ENCODE assay signal across 8 cellular contexts in the genomic region with DNA sequence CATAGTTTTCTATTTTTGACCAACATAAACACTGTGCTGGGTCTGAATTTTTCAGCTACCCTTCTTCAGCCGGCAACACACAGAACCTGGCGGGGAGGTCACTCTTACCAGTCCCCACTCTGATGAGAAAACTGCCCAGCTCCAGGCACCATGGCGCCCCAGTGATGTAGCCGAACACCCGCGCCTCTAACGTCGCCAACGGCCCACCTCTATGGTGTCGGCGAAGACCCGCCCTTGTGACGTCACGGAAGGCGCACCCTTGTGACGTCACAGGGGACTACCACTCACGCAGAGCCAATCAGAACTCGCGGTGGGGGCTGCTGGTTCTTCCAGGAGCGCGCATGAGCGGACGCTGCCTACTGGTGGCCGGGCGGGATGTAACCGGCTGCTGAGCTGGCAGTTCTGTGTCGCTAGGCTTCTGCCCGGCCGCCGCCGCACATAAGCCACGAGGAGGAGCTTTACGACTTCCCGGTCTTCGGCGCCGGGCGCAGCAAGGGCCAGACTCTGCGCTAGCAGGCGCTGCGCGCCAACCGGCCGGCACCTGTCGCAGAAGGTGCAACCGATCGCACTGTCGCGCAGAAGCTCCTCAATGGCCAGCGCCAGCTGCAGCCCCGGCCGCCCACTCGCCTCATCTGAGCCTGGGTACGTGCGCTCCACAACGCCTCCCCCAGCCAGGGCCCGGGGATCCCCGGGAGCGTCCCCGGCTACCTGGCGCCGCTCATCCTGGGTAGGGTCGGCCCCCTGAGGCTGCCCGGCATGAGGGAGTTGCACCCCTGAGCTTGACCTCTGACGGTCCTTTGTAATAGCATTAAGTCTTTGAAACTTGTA.
DNase-seq lines count a peak whose midpoint lies in the region; ATAC-seq, FAIRE-seq and TF ChIP-seq lines count a peak whose summit lies in the region.
"Not testable (repeated sequence)": the region's sequence is repeated elsewhere in the genome, so short reads cannot be mapped to it uniquely, and the experiment has no call there.

No MANE protein-coding gene starts in this region.

- RAD21 ChIA-PET in HCT116 (lab: Charles Lee; ENCODE audit: low non-redundant PET in 1 of 2, low total read pairs in 2 of 2, uncharacterized antibody in 2 of 2, unreplicated experiment in 2 of 2) = not testable (repeated sequence)

- DNase-seq in GM12891 (ENCODE audit: insufficient read length, low spot score) = peak; percentile 82
- DNase-seq in HCT116 (ENCODE audit: low read depth, low spot score) = peak; percentile 96
- DNase-seq in KBM-7 = peak; percentile 100
- DNase-seq in activated CD4-positive, alpha-beta memory T cell treated with anti-CD3 and anti-CD28 coated beads, Interleukin-2, amount 10 ng/mL, durations not matched to agents 7 days and 5 days = peak; percentile 99
- peak; percentile 99 for DNase-seq in colonic mucosa
- peak; percentile 99 for DNase-seq in immature natural killer cell
- DNase-seq in sciatic nerve (ENCODE audit: low spot score) = peak; percentile 99
- peak; percentile 98 to 99 for DNase-seq in upper lobe of left lung

- TSS peak; percentile 51 for BruUV-seq in HCT116 (replicated peaks; lab: Mats Ljungman, UMichigan)

- not testable (repeated sequence) for H3K9me3 ChIP-seq in HCT116 (ENCODE audit: control insufficient read depth in 1 of 2, insufficient read depth in 1 of 2, low read depth in 1 of 2, low read length in 2 of 2); colonic mucosa; upper lobe of left lung

- TF ChIP-seq CTCF in HCT116 (IDR thresholded peaks at IDR 0.05 in 2 of 3, conservative IDR thresholded peaks at IDR 0.05 in 1 of 3; ENCODE audit: borderline replicate concordance in 1 of 3, insufficient read depth in 1 of 3, low read depth in 2 of 3, low read length in 2 of 3) (0 out of 6 replicates have a peak, but pooled peaks of 1 of the 3 experiments have one; percentile 6), upper lobe of left lung (IDR thresholded peaks at IDR 0.05) (peak in 5 of 6 experiments; percentile 33 to 86 (median 84))
- not testable (repeated sequence) for TF ChIP-seq CTCF in colonic mucosa (IDR thresholded peaks at IDR 0.05)

- in situ Hi-C loops in KBM-7 (cut with MboI; ENCODE audit: low pct_unique_long_range_greater_than_20kb, low sequenced_read_pairs) = not testable (repeated sequence)

- CTCF ChIA-PET in HCT116 (lab: Charles Lee) = not testable (repeated sequence)
- CTCF ChIA-PET in activated CD4-positive, alpha-beta memory T cell treated with anti-CD3 and anti-CD28 coated beads, Interleukin-2, amount 10 ng/mL, durations not matched to agents 7 days and 5 days (lab: Charles Lee) = interaction anchor here (1.4 kb wide), 1 partner anchor 80 kb away, joined by 8 read pairs; no protein-coding TSS in a partner anchor

- H3K27me3 Mint-ChIP-seq in activated CD4-positive, alpha-beta memory T cell treated with anti-CD3 and anti-CD28 coated beads, Interleukin-2, amount 10 ng/mL, durations not matched to agents 7 days and 5 days; immature natural killer cell (ENCODE audit: low read depth in 3 of 3): not testable (repeated sequence)

- not testable (repeated sequence) for H3K9me3 Mint-ChIP-seq in activated CD4-positive, alpha-beta memory T cell treated with anti-CD3 and anti-CD28 coated beads, Interleukin-2, amount 10 ng/mL, durations not matched to agents 7 days and 5 days; immature natural killer cell

- H3K4me2 ChIP-seq in HCT116 (ENCODE audit: low read length) = peak overlapping the region; percentile 70

- WGBS in upper lobe of left lung, 2 donors = 0% methylated on average over 7 to 25 of the region's 65 CpGs

- H3K79me2 ChIP-seq in HCT116 (ENCODE audit: insufficient read depth, low read length) = peaks cover 16% of the 10 kb centered on the region

- not testable (repeated sequence) for H3K36me3 Mint-ChIP-seq in activated CD4-positive, alpha-beta memory T cell treated with anti-CD3 and anti-CD28 coated beads, Interleukin-2, amount 10 ng/mL, durations not matched to agents 7 days and 5 days (ENCODE audit: low read depth); immature natural killer cell

- H4K20me1 ChIP-seq in HCT116 (ENCODE audit: insufficient read depth) = not testable (repeated sequence)

- H3K27me3 ChIP-seq in HCT116 (ENCODE audit: insufficient read depth, low read length); colonic mucosa; upper lobe of left lung: not testable (repeated sequence)

- H3K36me3 ChIP-seq in HCT116 (ENCODE audit: control insufficient read depth in 1 of 2, insufficient read depth in 2 of 2, low read length in 2 of 2); colonic mucosa; upper lobe of left lung: not testable (repeated sequence)

- TF ChIP-seq RAD21 in HCT116 (IDR thresholded peaks at IDR 0.05; ENCODE audit: low read depth) = 0 out of 2 replicates have a peak, but pooled peaks have one; percentile 12

- TF ChIP-seq EP300 in upper lobe of left lung (IDR thresholded peaks at IDR 0.05) = peak in 1 of 4 donors; percentile 77

- H3K4me3 Mint-ChIP-seq in activated CD4-positive, alpha-beta memory T cell treated with anti-CD3 and anti-CD28 coated beads, Interleukin-2, amount 10 ng/mL, durations not matched to agents 7 days and 5 days = peak overlapping the region; percentile 99
- peak overlapping the region; percentile 95 to 98 (median 96) for H3K4me3 Mint-ChIP-seq in immature natural killer cell

- peaks cover 14% of the 10 kb centered on the region for H3K4me1 Mint-ChIP-seq in activated CD4-positive, alpha-beta memory T cell treated with anti-CD3 and anti-CD28 coated beads, Interleukin-2, amount 10 ng/mL, durations not matched to agents 7 days and 5 days
- peaks cover 11 to 17% of the 10 kb centered on the region in 2 donors for H3K4me1 Mint-ChIP-seq in immature natural killer cell

- not testable (repeated sequence) for H3K9me2 ChIP-seq in HCT116 (ENCODE audit: insufficient read depth)

- not testable (repeated sequence) for H3K4me1 ChIP-seq in HCT116 (ENCODE audit: control insufficient read depth in 1 of 2, insufficient read depth in 2 of 2, low read length in 2 of 2); colonic mucosa
- H3K4me1 ChIP-seq in upper lobe of left lung = peaks cover 3 to 11% (median 7%) of the 10 kb centered on the region in 4 donors

- ATAC-seq in HCT116 = peak; percentile 99
- ATAC-seq in sciatic nerve = peak; percentile 100
- peak; percentile 100 for ATAC-seq in upper lobe of left lung (ENCODE audit: low FRiP score in 2 of 2)

- POLR2A ChIA-PET in HCT116 (lab: Charles Lee) = not testable (repeated sequence)
- POLR2A ChIA-PET in activated CD4-positive, alpha-beta memory T cell treated with anti-CD3 and anti-CD28 coated beads, Interleukin-2, amount 10 ng/mL, durations not matched to agents 7 days and 5 days (lab: Charles Lee) = interaction anchor here (0.6 kb wide), 1 partner anchor 66 kb away, joined by 3 read pairs; no protein-coding TSS in a partner anchor

- H3K27ac Mint-ChIP-seq in activated CD4-positive, alpha-beta memory T cell treated with anti-CD3 and anti-CD28 coated beads, Interleukin-2, amount 10 ng/mL, durations not matched to agents 7 days and 5 days = peak overlapping the region; percentile 98
- peak overlapping the region; percentile 98 to 100 (median 99) for H3K27ac Mint-ChIP-seq in immature natural killer cell

- peak; percentile 91 for FAIRE-seq in GM12891 (lab: Jason Lieb, UNC)

- intact Hi-C loops in HCT116 (cut with micrococcal nuclease); colonic mucosa (cut with DNase I); sciatic nerve (cut with DNase I): not testable (repeated sequence)

- H3K27ac ChIP-seq in HCT116 (ENCODE audit: low read depth, low read length) = peak overlapping the region; percentile 94
- peak overlapping the region; percentile 90 for H3K27ac ChIP-seq in colonic mucosa
- H3K27ac ChIP-seq in upper lobe of left lung = peak overlapping the region; percentile 84 to 88 (median 86)

- TF ChIP-seq POLR2A in GM12891 (IDR thresholded peaks at IDR 0.05; ENCODE audit: low read depth, low read length) (peak; percentile 88), HCT116 (IDR thresholded peaks at IDR 0.05; ENCODE audit: borderline replicate concordance, extremely low read depth, insufficient read depth, insufficient read length) (peak; percentile 58), upper lobe of left lung (IDR thresholded peaks at IDR 0.05) (peak in 3 of 4 donors; percentile 87 to 94 (median 93))

- not testable (repeated sequence) for H2AFZ ChIP-seq in HCT116 (ENCODE audit: low read depth, low read length, poor library complexity, severe bottlenecking)

- H3K4me3 ChIP-seq in HCT116 (replicated peaks in 1 of 2; ENCODE audit: low read depth in 1 of 2, low read length in 2 of 2) (peak overlapping the region; percentile 63 to 66), colonic mucosa (peak overlapping the region; percentile 57), upper lobe of left lung (peak overlapping the region; percentile 33 to 60 (median 56))

- peak overlapping the region; percentile 77 for H3K9ac ChIP-seq in HCT116 (ENCODE audit: low read length)
- peak overlapping the region; percentile 51 to 69 for H3K9ac ChIP-seq in colonic mucosa (ENCODE audit: low read depth in 2 of 2, low read length in 2 of 2)

TF ChIP-seq in GM12891, 5 proteins besides CTCF, POLR2A, EP300 and RAD21:
- peak; percentile 66; the same call in 1 of the 2 replicates for TF ChIP-seq TAF1 (IDR thresholded peaks at IDR 0.05; ENCODE audit: low read depth, low read length)
- 0 out of 2 replicates have a peak, but pooled peaks have one; percentile 58 for TF ChIP-seq POLR2AphosphoS5 (IDR thresholded peaks at IDR 0.05; ENCODE audit: low read depth, low read length)
TF ChIP-seq in GM12891: peak in this region for 2; not testable (repeated sequence) for 3.

TF ChIP-seq in HCT116, 20 proteins besides CTCF, POLR2A, EP300 and RAD21 (continues in another document):
- TF ChIP-seq SIN3A (IDR thresholded peaks at IDR 0.05; ENCODE audit: low read depth) = peak; percentile 69; the same call in 1 of the 2 replicates
- TF ChIP-seq ZFX (IDR thresholded peaks at IDR 0.05) = peak; percentile 56; the same call in 1 of the 2 replicates
- peak; percentile 87 for TF ChIP-seq POLR2AphosphoS5 (IDR thresholded peaks at IDR 0.05; ENCODE audit: low read depth, low read length)
- TF ChIP-seq CBX3 (IDR thresholded peaks at IDR 0.05; ENCODE audit: low read depth) = peak; percentile 59; the same call in 1 of the 2 replicates
- TF ChIP-seq TCF7L2 (IDR thresholded peaks at IDR 0.05; ENCODE audit: borderline replicate concordance, extremely low read depth, insufficient read depth, insufficient read length) = peak; percentile 43
- TF ChIP-seq YY1 (IDR thresholded peaks at IDR 0.05; ENCODE audit: extremely low read depth, insufficient replicate concordance, low read depth, low read length) = peak; percentile 65
- peak; percentile 92 for TF ChIP-seq SP1 (IDR thresholded peaks at IDR 0.05; ENCODE audit: low read depth)

Comparison
In these comparisons a context has a peak if more than half of its experiments do, and no peak if none do; other contexts are left out.
1. Peak in every context shown above with its lines: DNase-seq, ATAC-seq, H3K4me3 ChIP-seq and H3K27ac ChIP-seq.